Comparison of ENCODE assay signal across 26 cellular contexts in the genomic region with DNA sequence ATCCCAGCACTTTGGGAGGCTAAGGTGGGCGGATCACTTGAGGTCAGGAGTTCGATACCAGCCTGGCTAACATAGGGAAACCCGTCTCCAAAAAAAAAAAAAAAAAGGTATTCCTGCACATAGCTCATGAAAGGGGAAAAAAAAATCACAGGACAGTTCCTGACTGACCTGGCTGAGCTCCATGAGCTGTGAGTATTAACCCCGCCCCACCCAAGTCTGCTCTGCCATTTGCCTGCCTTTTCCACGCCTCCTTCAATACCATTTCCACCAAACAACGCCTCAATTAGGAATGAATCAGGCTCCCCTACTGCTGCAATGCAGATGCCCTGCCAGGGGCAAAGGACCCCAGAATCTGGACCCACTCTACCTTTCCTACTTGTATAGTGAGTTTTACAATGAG.
"Had no signal": no experiment of that assay in that cellular context is flagged by ENCODE, and none has a peak within 500 bp of the region (broad histone marks: within the 10 kb centered on the region; RNA-seq: fewer than 3 reads in every experiment).

No MANE protein-coding gene starts in this region.

- H2AFZ ChIP-seq: hepatocyte had no signal

- H3K9me3 ChIP-seq: adrenal gland, lower lobe of right lung, mucosa of descending colon, pancreas, thoracic aorta, vagina had no signal

- H3K4me2 ChIP-seq: hepatocyte had no signal

- H3K36me3 ChIP-seq: adrenal gland, lower lobe of right lung, pancreas, thoracic aorta, vagina had no signal

- H3K27ac ChIP-seq: adrenal gland, hepatocyte, lower lobe of right lung, pancreas, skin epidermis, thoracic aorta, vagina had no signal

- H3K27me3 ChIP-seq: adrenal gland, hepatocyte, pancreas, vagina had no signal

- FAIRE-seq: pancreas had no signal

- H3K4me3 ChIP-seq: adrenal gland, hepatocyte, lower lobe of right lung, mucosa of descending colon, pancreas, skin epidermis, thoracic aorta, vagina had no signal

- ATAC-seq: left lobe of liver, mucosa of descending colon, right cardiac atrium, WTC11 had no signal

- DNase-seq: activated CD8-positive, alpha-beta memory T cell treated with anti-CD3 and anti-CD28 coated beads for 24 hours; activated CD8-positive, alpha-beta memory T cell treated with anti-CD3 and anti-CD28 coated beads, Interleukin-2, amount 50 U/mL, for 4 hours; activated naive CD4-positive, alpha-beta T cell; activated T-cell treated with anti-CD3 and anti-CD28 coated beads, Interleukin-2, amount 50 U/mL, for 24 hours; adrenal gland; cerebellar nuclear complex; cortex of kidney; foreskin melanocyte; glutamatergic neuron; immature natural killer cell; lower lobe of right lung; mesendoderm; mucosa of descending colon; nephron progenitor cell; right cardiac atrium; stimulated activated CD4-positive, alpha-beta T cell treated with anti-CD3 and anti-CD28 coated beads, Interleukin-2, amount 100 ng/mL, for 48 hours; stimulated activated CD8-positive, alpha-beta memory T cell treated with anti-CD3 and anti-CD28 coated beads, Interleukin-4, amount 100 ng/mL, for 48 hours; stimulated activated naive CD4-positive, alpha-beta T cell; T-helper 9 cell had no signal

- H3K79me2 ChIP-seq: hepatocyte had no signal

- H3K4me1 ChIP-seq: adrenal gland, lower lobe of right lung, pancreas, vagina had no signal
